In genomic region chr17:50149099-50149424, GRCh38 we compare ENCODE assay signal across 8 cellular contexts. TPM values are rescaled to one million over a fixed set of nuclear protein-coding genes. Genes with fewer than 3 reads are reported as not detected.
DNase-seq lines count a peak whose midpoint lies in the region; ATAC-seq, FAIRE-seq and TF ChIP-seq lines count a peak whose summit lies in the region.

No MANE protein-coding gene starts in this region.

- peaks cover 9% of the 10 kb centered on the region for H3K79me1 ChIP-seq in mesendoderm (ENCODE audit: low read length)

- no peak for TF ChIP-seq EP300 in GM12878 (IDR thresholded peaks at IDR 0.05; ENCODE audit: borderline replicate concordance in 1 of 2, control insufficient read depth in 1 of 2, low read depth in 2 of 2, low read length in 2 of 2)

- H3K79me2 ChIP-seq in GM12878 (ENCODE audit: control insufficient read depth, insufficient read depth, low read length) (peaks cover 76% of the 10 kb centered on the region), mesendoderm (ENCODE audit: control insufficient read depth, insufficient read depth, low read length) (peaks cover 6% of the 10 kb centered on the region)

- peak overlapping the region; percentile 87 for H3K56ac ChIP-seq in mesendoderm (ENCODE audit: low read length)

- in situ Hi-C loops in GM12878 (cut with MboI) = no loop called here

- ATAC-seq in heart right ventricle (no peak), GM12878 (no peak), left lobe of liver (no peak)

- peak overlapping the region; percentile 44; the same call in 1 of the 2 replicates for H3K4me2 ChIP-seq in GM12878 (ENCODE audit: control insufficient read depth, insufficient read depth)
- H3K4me2 ChIP-seq in mesendoderm (ENCODE audit: low read length) = peak overlapping the region; percentile 88

- H2AFZ ChIP-seq in GM12878 (ENCODE audit: control insufficient read depth, low read depth, low read length) = no peak overlapping the region

- TF ChIP-seq RAD21 in GM12878 (IDR thresholded peaks at IDR 0.05; ENCODE audit: insufficient read depth, low read depth, low read length) = no peak

- H3K9ac ChIP-seq in GM12878 (ENCODE audit: control insufficient read depth, insufficient read depth, low read length) = peak overlapping the region; percentile 88
- peak overlapping the region; percentile 85 for H3K9ac ChIP-seq in mesendoderm (ENCODE audit: low read length)

- no peak overlapping the region for H2BK5ac ChIP-seq in mesendoderm (ENCODE audit: low read length)

- TF ChIP-seq POLR2A in GM12878 (IDR thresholded peaks at IDR 0.05; ENCODE audit: low read depth, low read length) = no peak; the same call in none of the 2 replicates

- peaks cover 0 to 24% (median 9%) of the 10 kb centered on the region in 9 donors for H3K36me3 ChIP-seq in heart right ventricle
- peaks cover 9 to 18% of the 10 kb centered on the region in 2 experiments for H3K36me3 ChIP-seq in GM12878 (ENCODE audit: control insufficient read depth in 2 of 2, insufficient read depth in 2 of 2, low read length in 1 of 2)
- no peaks in the 10 kb centered on the region for H3K36me3 ChIP-seq in mesendoderm (ENCODE audit: control insufficient read depth, insufficient read depth, low read length)

- H3K27ac ChIP-seq in heart right ventricle (peak overlapping the region; percentile 93 to 99 (median 98)), GM12878 (ENCODE audit: control insufficient read depth, insufficient read depth) (peak overlapping the region; percentile 89), mesendoderm (ENCODE audit: low read depth, low read length) (no peak overlapping the region)

- H3K18ac ChIP-seq in mesendoderm (ENCODE audit: low read length) = peak overlapping the region; percentile 57

- H3K4ac ChIP-seq in mesendoderm (ENCODE audit: low read depth, low read length) = no peak overlapping the region

- H3K23ac ChIP-seq in mesendoderm (ENCODE audit: low read length) = no peak overlapping the region

- intact Hi-C loops in heart right ventricle (cut with DNase I) (no loop called here), cardiac septum (cut with DNase I) (loop anchor here (5.0 kb wide), 1 partner anchor 37 kb away; no protein-coding TSS in a partner anchor), GM12878 (cut with micrococcal nuclease; ENCODE audit: unreplicated experiment) (loop anchor here (5.0 kb wide), 1 partner anchor 52 kb away; the partner anchor contains the start of gene PDK2)

- no peaks in the 10 kb centered on the region for H3K27me3 ChIP-seq in heart right ventricle
- no peaks in the 10 kb centered on the region for H3K27me3 ChIP-seq in GM12878 (replicated peaks in 1 of 2; ENCODE audit: control insufficient read depth in 2 of 2, insufficient read depth in 2 of 2, low read length in 1 of 2)
- no peaks in the 10 kb centered on the region for H3K27me3 ChIP-seq in mesendoderm (ENCODE audit: insufficient read depth, low read length, poor library complexity)

- H2BK120ac ChIP-seq in mesendoderm (ENCODE audit: low read depth, low read length) = no peak overlapping the region

- no peak overlapping the region for H2BK15ac ChIP-seq in mesendoderm (replicated peaks; ENCODE audit: low read depth)

- no peak for TF ChIP-seq CTCF in heart right ventricle (IDR thresholded peaks at IDR 0.05)
- no peak for TF ChIP-seq CTCF in GM12878 (IDR thresholded peaks at IDR 0.05 in 2 of 3, conservative IDR thresholded peaks at IDR 0.05 in 1 of 3; ENCODE audit: control insufficient read depth in 2 of 3, extremely low read depth in 1 of 3, insufficient read depth in 1 of 3, low read depth in 3 of 3, low read length in 3 of 3)

- 0 to 1% methylated on average over 25 to 28 of the region's 28 CpGs for WGBS in heart right ventricle, 2 donors
- under 1% methylated on average over 26 of the region's 28 CpGs for WGBS in GM12878 (ENCODE audit: insufficient coverage, insufficient replicate concordance, low lambda C conversion rate, missing lambda C conversion rate)
- no CpG with 5 or more reads among the region's 28 CpGs for WGBS in mesendoderm (ENCODE audit: extremely low coverage, insufficient coverage, low lambda C conversion rate)

- CTCF ChIA-PET in GM12878 (lab: Yijun Ruan, JAX) = interaction anchor here (1.4 to 9.3 kb wide), 3 partner anchors 12 to 21 kb away, joined by 7 to 99 read pairs (median 15); no protein-coding TSS in a partner anchor

- no peak for DNase-seq in heart right ventricle
- DNase-seq in cardiac septum (ENCODE audit: low spot score) = no peak
- DNase-seq in GM12878 (ENCODE audit: low read depth, low spot score) = no peak
- DNase-seq in mesendoderm = no peak
- DNase-seq in left lobe of liver (ENCODE audit: low spot score) = no peak
- no peak for DNase-seq in NCI-H2196 treated with DMSO at 0.1 percent for 48 hours (lab: John Stamatoyannopoulos, UW; ENCODE audit: unreplicated experiment)
- no peak for DNase-seq in NCI-H1930 (lab: John Stamatoyannopoulos, UW)
- DNase-seq in activated CD4-positive, alpha-beta T cell treated with anti-CD3 and anti-CD28 coated beads, Interleukin-2, amount 50 U/mL, for 48 hours = no peak

- H4K20me1 ChIP-seq in GM12878 (ENCODE audit: control insufficient read depth, insufficient read depth) = no peaks in the 10 kb centered on the region; the same call in none of the 2 replicates

- SMC1A ChIA-PET in GM12878 (lab: Charles Lee; ENCODE audit: uncharacterized antibody, unreplicated experiment) = interaction anchor here (1.0 to 2.2 kb wide), 3 partner anchors 10 to 51 kb away, joined by 3 to 8 read pairs (median 7); no protein-coding TSS in a partner anchor

- no TSS peak for BruUV-seq in GM12878 (replicated peaks; lab: Mats Ljungman, UMichigan)

- H4K5ac ChIP-seq in mesendoderm (ENCODE audit: low read length) = no peak overlapping the region

- RAD21 ChIA-PET in GM12878 (lab: Charles Lee; ENCODE audit: unreplicated experiment) = interaction anchor here (0.6 to 2.9 kb wide), 6 partner anchors 12 to 503 kb away, joined by 3 to 19 read pairs (median 5); partner anchors contain the start of gene SAMD14

- H3K9me3 ChIP-seq in heart right ventricle (no peaks in the 10 kb centered on the region), GM12878 (replicated peaks; ENCODE audit: control insufficient read depth, insufficient read depth, low read length) (no peaks in the 10 kb centered on the region)

- H2AK5ac ChIP-seq in mesendoderm (ENCODE audit: low read length) = no peak overlapping the region

- H3K4me3 ChIP-seq in heart right ventricle = peak overlapping the region; percentile 86 to 99 (median 90)
- H3K4me3 ChIP-seq in GM12878 = peak overlapping the region; percentile 95
- peak overlapping the region; percentile 47 for H3K4me3 ChIP-seq in mesendoderm (ENCODE audit: low read length)

- no peak overlapping the region for H4K8ac ChIP-seq in mesendoderm (ENCODE audit: low read depth, low read length)

- peaks cover 44 to 85% (median 69%) of the 10 kb centered on the region in 9 donors for H3K4me1 ChIP-seq in heart right ventricle
- peaks cover 50% of the 10 kb centered on the region for H3K4me1 ChIP-seq in GM12878 (ENCODE audit: control insufficient read depth, insufficient read depth, low read length)
- peaks cover 11% of the 10 kb centered on the region for H3K4me1 ChIP-seq in mesendoderm (ENCODE audit: control insufficient read depth, low read depth, low read length)

- FAIRE-seq in GM12878 (lab: Jason Lieb, UNC) = no peak

- POLR2A ChIA-PET in GM12878 (lab: Charles Lee) = interaction anchor here (1.1 to 2.7 kb wide), 5 partner anchors 9 to 160 kb away, joined by 3 to 18 read pairs (median 4); no protein-coding TSS in a partner anchor

RNA-seq across cellular contexts. Expression of gene PPP1R9B, which starts 1.4 kb away (rescaled TPM):
- 10 to 100 TPM; 17.3 to 45.4 (median 26.9) TPM for total RNA-seq in heart right ventricle
- polyA plus RNA-seq in heart right ventricle = 10 to 100 TPM; 22.4 to 42.7 TPM
- 46.1 TPM for total RNA-seq in cardiac septum
- total RNA-seq in GM12878 (2013; cell fraction: nucleolus; rRNA removed) = 55.7 and 68.4 TPM in 2 replicates
- total RNA-seq in GM12878 (2014; rRNA removed) = 59.9 and 62.9 TPM in 2 replicates
- 35.9 and 39.6 TPM in 2 replicates for total RNA-seq in GM12878 (2014; rRNA removed; fragmentation: Illumina TruSeq; extraction: Trizol)
- 103 and 107 TPM in 2 replicates for total RNA-seq in GM12878 (2021)
- 21.7 TPM for polyA plus RNA-seq in GM12878 (2011; ENCODE audit: low read depth)
- 30.2 and 44.4 TPM in 2 replicates for polyA plus RNA-seq in GM12878 (2011; rRNA removed)
- polyA plus RNA-seq in GM12878 (2011; cell fraction: cytosol; rRNA removed) = 39.3 and 43.6 TPM in 2 replicates
- polyA plus RNA-seq in GM12878 (2011; cell fraction: nucleus; rRNA removed) = 75.0 and 144 TPM in 2 replicates
- polyA plus RNA-seq in GM12878 (2012) = 54.8 and 64.1 TPM in 2 replicates
- 17.9 and 35.4 TPM in 2 replicates for polyA plus RNA-seq in GM12878 (2014; fragmentation: Illumina TruSeq; extraction: Trizol)
- polyA plus RNA-seq in GM12878 (2014; fragmentation: Nextera tagmentation; extraction: Ambion mirVana) = under 1 TPM; 0.20 to 0.45 TPM
- polyA plus RNA-seq in GM12878 (2014; rRNA removed) = 52.0 and 58.7 TPM in 2 replicates
- polyA plus RNA-seq in GM12878 (2016; fragmentation: Nextera tagmentation; extraction: Ambion mirVana) = 1 to 10 TPM; 1.8 to 2.3 TPM
- polyA minus RNA-seq in GM12878 (2011; rRNA and poly(A)+ RNA removed) = 38.4 and 59.7 TPM in 2 replicates
- polyA minus RNA-seq in GM12878 (2011; cell fraction: cytosol; rRNA and poly(A)+ RNA removed) = 36.3 and 36.8 TPM in 2 replicates
- 12.3 and 46.2 TPM in 2 replicates for polyA minus RNA-seq in GM12878 (2011; cell fraction: nucleus; rRNA and poly(A)+ RNA removed)
- polyA plus RNA-seq in mesendoderm (2013, experiment 1 of 2) = 2.9 TPM
- polyA plus RNA-seq in mesendoderm (2013, experiment 2 of 2) = 2.9 TPM
- total RNA-seq in left lobe of liver = 18.1 TPM

RNA-seq across cellular contexts. Expression of gene SGCA, which starts 16.7 kb away (rescaled TPM):
- total RNA-seq in heart right ventricle (100 to 1,000 TPM; 136 to 204 (median 158) TPM), cardiac septum (159 TPM), GM12878 (2014; rRNA removed) (0.11 and 0.68 TPM in 2 replicates), GM12878 (2014; rRNA removed; fragmentation: Illumina TruSeq; extraction: Trizol) (0.27 TPM in 1 of 2 replicates, not detected in the other), GM12878 (2021) (0.51 and 0.56 TPM in 2 replicates), left lobe of liver (1.0 TPM)
- polyA plus RNA-seq in heart right ventricle (100 to 1,000 TPM; 137 to 314 TPM), GM12878 (2011; rRNA removed) (0.24 and 0.81 TPM in 2 replicates), GM12878 (2014; fragmentation: Illumina TruSeq; extraction: Trizol) (0.24 TPM in 1 of 2 replicates, not detected in the other), GM12878 (2014; fragmentation: Nextera tagmentation; extraction: Ambion mirVana) (under 1 TPM in 1 of 2 experiments, not detected in 1; 0.13 TPM), GM12878 (2014; rRNA removed) (0.25 and 2.2 TPM in 2 replicates), GM12878 (2016; fragmentation: Nextera tagmentation; extraction: Ambion mirVana) (under 1 TPM in 1 of 2 experiments, not detected in 1; 0.50 TPM)
- total RNA-seq in GM12878 (2013; cell fraction: nucleolus; rRNA removed) = 1.9 and 2.9 TPM in 2 replicates
- 0.52 TPM for polyA plus RNA-seq in GM12878 (2011; ENCODE audit: low read depth)
- 0.54 and 1.2 TPM in 2 replicates for polyA plus RNA-seq in GM12878 (2011; cell fraction: cytosol; rRNA removed)
- polyA plus RNA-seq in GM12878 (2011; cell fraction: nucleus; rRNA removed) = 3.6 and 4.5 TPM in 2 replicates
- 1.2 and 1.9 TPM in 2 replicates for polyA plus RNA-seq in GM12878 (2012)
- 0.29 and 1.1 TPM in 2 replicates for polyA minus RNA-seq in GM12878 (2011; rRNA and poly(A)+ RNA removed)
- not detected in 2 replicates for polyA minus RNA-seq in GM12878 (2011; cell fraction: cytosol; rRNA and poly(A)+ RNA removed)
- 0.36 TPM in 1 of 2 replicates, not detected in the other for polyA minus RNA-seq in GM12878 (2011; cell fraction: nucleus; rRNA and poly(A)+ RNA removed)
- 0.07 TPM for polyA plus RNA-seq in mesendoderm (2013, experiment 1 of 2)
- 0.13 TPM for polyA plus RNA-seq in mesendoderm (2013, experiment 2 of 2)

RNA-seq across cellular contexts. Expression of gene SAMD14, which starts 19.1 kb away (rescaled TPM):
- total RNA-seq in heart right ventricle (1 to 10 TPM; 1.5 to 3.8 (median 1.9) TPM), cardiac septum (4.4 TPM), GM12878 (2014; rRNA removed) (0.17 and 0.22 TPM in 2 replicates), GM12878 (2014; rRNA removed; fragmentation: Illumina TruSeq; extraction: Trizol) (0.22 and 0.74 TPM in 2 replicates), GM12878 (2021) (1.3 and 1.7 TPM in 2 replicates), left lobe of liver (1.9 TPM)
- polyA plus RNA-seq in heart right ventricle (1 to 10 TPM; 1.9 to 3.8 TPM), GM12878 (2011; rRNA removed) (0.32 and 1.3 TPM in 2 replicates), GM12878 (2014; fragmentation: Illumina TruSeq; extraction: Trizol) (0.19 and 0.25 TPM in 2 replicates), GM12878 (2014; fragmentation: Nextera tagmentation; extraction: Ambion mirVana) (not detected), GM12878 (2014; rRNA removed) (0.51 and 1.4 TPM in 2 replicates), GM12878 (2016; fragmentation: Nextera tagmentation; extraction: Ambion mirVana) (under 1 TPM in 1 of 2 experiments, not detected in 1; 0.06 TPM)
- total RNA-seq in GM12878 (2013; cell fraction: nucleolus; rRNA removed) = 2.6 and 4.3 TPM in 2 replicates
- polyA plus RNA-seq in GM12878 (2011; ENCODE audit: low read depth) = 0.58 TPM
- polyA plus RNA-seq in GM12878 (2011; cell fraction: cytosol; rRNA removed) = 0.51 and 1.2 TPM in 2 replicates
- 8.0 and 8.3 TPM in 2 replicates for polyA plus RNA-seq in GM12878 (2011; cell fraction: nucleus; rRNA removed)
- 0.45 and 0.66 TPM in 2 replicates for polyA plus RNA-seq in GM12878 (2012)
- polyA minus RNA-seq in GM12878 (2011; rRNA and poly(A)+ RNA removed) = 0.59 and 2.0 TPM in 2 replicates
- 0.73 TPM in 1 of 2 replicates, not detected in the other for polyA minus RNA-seq in GM12878 (2011; cell fraction: cytosol; rRNA and poly(A)+ RNA removed)
- polyA minus RNA-seq in GM12878 (2011; cell fraction: nucleus; rRNA and poly(A)+ RNA removed) = 1.1 and 1.8 TPM in 2 replicates
- 1.2 TPM for polyA plus RNA-seq in mesendoderm (2013, experiment 1 of 2)
- 1.1 TPM for polyA plus RNA-seq in mesendoderm (2013, experiment 2 of 2)

RNA-seq across cellular contexts. Expression of gene COL1A1, which starts 52.4 kb away (rescaled TPM):
- total RNA-seq in heart right ventricle = 100 to 1,000 TPM in 1 of 10 donors, 10 to 100 TPM in 9; 31.7 to 455 (median 45.9) TPM
- 10 to 100 TPM; 30.2 to 81.5 TPM for polyA plus RNA-seq in heart right ventricle
- total RNA-seq in cardiac septum = 142 TPM
- total RNA-seq in GM12878 (2013; cell fraction: nucleolus; rRNA removed) = 43.7 and 49.7 TPM in 2 replicates
- 0.79 and 1.1 TPM in 2 replicates for total RNA-seq in GM12878 (2014; rRNA removed)
- 0.55 and 1.2 TPM in 2 replicates for total RNA-seq in GM12878 (2014; rRNA removed; fragmentation: Illumina TruSeq; extraction: Trizol)
- total RNA-seq in GM12878 (2021) = 6.1 and 7.7 TPM in 2 replicates
- polyA plus RNA-seq in GM12878 (2011; ENCODE audit: low read depth) = 1.5 TPM
- polyA plus RNA-seq in GM12878 (2011; rRNA removed) = 1.9 and 2.9 TPM in 2 replicates
- 2.8 TPM in 2 replicates for polyA plus RNA-seq in GM12878 (2011; cell fraction: cytosol; rRNA removed)
- polyA plus RNA-seq in GM12878 (2011; cell fraction: nucleus; rRNA removed) = 67.6 and 84.9 TPM in 2 replicates
- polyA plus RNA-seq in GM12878 (2012) = 2.7 and 4.3 TPM in 2 replicates
- polyA plus RNA-seq in GM12878 (2014; fragmentation: Illumina TruSeq; extraction: Trizol) = 0.54 and 1.9 TPM in 2 replicates
- under 1 TPM; 0.18 to 0.32 TPM for polyA plus RNA-seq in GM12878 (2014; fragmentation: Nextera tagmentation; extraction: Ambion mirVana)
- polyA plus RNA-seq in GM12878 (2014; rRNA removed) = 3.5 and 3.9 TPM in 2 replicates
- polyA plus RNA-seq in GM12878 (2016; fragmentation: Nextera tagmentation; extraction: Ambion mirVana) = 1 to 10 TPM; 2.7 to 4.3 TPM
- polyA minus RNA-seq in GM12878 (2011; rRNA and poly(A)+ RNA removed) = 4.6 and 8.9 TPM in 2 replicates
- polyA minus RNA-seq in GM12878 (2011; cell fraction: cytosol; rRNA and poly(A)+ RNA removed) = 2.3 and 2.5 TPM in 2 replicates
- polyA minus RNA-seq in GM12878 (2011; cell fraction: nucleus; rRNA and poly(A)+ RNA removed) = 24.8 and 32.3 TPM in 2 replicates
- 14.5 TPM for polyA plus RNA-seq in mesendoderm (2013, experiment 1 of 2)
- 15.0 TPM for polyA plus RNA-seq in mesendoderm (2013, experiment 2 of 2)
- total RNA-seq in left lobe of liver = 19.3 TPM

RNA-seq across cellular contexts. Expression of gene PDK2, which starts 53.9 kb away (rescaled TPM):
- total RNA-seq in heart right ventricle (100 to 1,000 TPM; 161 to 337 (median 231) TPM), cardiac septum (131 TPM), GM12878 (2014; rRNA removed) (9.7 and 12.3 TPM in 2 replicates), GM12878 (2014; rRNA removed; fragmentation: Illumina TruSeq; extraction: Trizol) (6.5 and 8.6 TPM in 2 replicates), GM12878 (2021) (14.2 and 16.1 TPM in 2 replicates), left lobe of liver (52.0 TPM)
- polyA plus RNA-seq in heart right ventricle (100 to 1,000 TPM in 1 of 2 donors, 10 to 100 TPM in 1; 88.1 to 129 TPM), GM12878 (2011; rRNA removed) (8.8 and 22.6 TPM in 2 replicates), GM12878 (2014; fragmentation: Illumina TruSeq; extraction: Trizol) (9.8 and 12.3 TPM in 2 replicates), GM12878 (2014; fragmentation: Nextera tagmentation; extraction: Ambion mirVana) (1 to 10 TPM in 1 of 2 experiments, under 1 TPM in 1; 0.98 to 1.2 TPM), GM12878 (2014; rRNA removed) (9.6 and 16.0 TPM in 2 replicates), GM12878 (2016; fragmentation: Nextera tagmentation; extraction: Ambion mirVana) (10 to 100 TPM; 17.5 to 20.2 TPM)
- 16.9 and 18.0 TPM in 2 replicates for total RNA-seq in GM12878 (2013; cell fraction: nucleolus; rRNA removed)
- polyA plus RNA-seq in GM12878 (2011; ENCODE audit: low read depth) = 4.5 TPM
- 33.3 and 38.8 TPM in 2 replicates for polyA plus RNA-seq in GM12878 (2011; cell fraction: cytosol; rRNA removed)
- polyA plus RNA-seq in GM12878 (2011; cell fraction: nucleus; rRNA removed) = 92.2 and 108 TPM in 2 replicates
- polyA plus RNA-seq in GM12878 (2012) = 9.1 and 10.7 TPM in 2 replicates
- 22.7 and 37.5 TPM in 2 replicates for polyA minus RNA-seq in GM12878 (2011; rRNA and poly(A)+ RNA removed)
- 9.5 and 15.8 TPM in 2 replicates for polyA minus RNA-seq in GM12878 (2011; cell fraction: cytosol; rRNA and poly(A)+ RNA removed)
- polyA minus RNA-seq in GM12878 (2011; cell fraction: nucleus; rRNA and poly(A)+ RNA removed) = 16.0 and 35.1 TPM in 2 replicates
- 10.1 TPM for polyA plus RNA-seq in mesendoderm (2013, experiment 1 of 2)
- polyA plus RNA-seq in mesendoderm (2013, experiment 2 of 2) = 11.8 TPM

Comparison
In these comparisons a context has a peak if more than half of its experiments do, and no peak if none do; other contexts are left out.
1. intact Hi-C loops: an anchor here in cardiac septum (5.0 kb wide) and GM12878 (5.0 kb wide); none called in heart right ventricle.
2. RNA of gene SGCA, which starts 16.7 kb away (total RNA-seq): 136 to 204 TPM in heart right ventricle and 159 TPM in cardiac septum (single experiment); 1.0 TPM in left lobe of liver (single experiment) and 0.11 to 2.9 TPM in GM12878; every median in the first group is over 10 times any median in the second.
3. Peak in every context shown above with its lines, with median percentiles within 50 percentile points of each other: H3K4me3 ChIP-seq.